Comparison of ENCODE assay signal across 1 cellular context in the genomic region with DNA sequence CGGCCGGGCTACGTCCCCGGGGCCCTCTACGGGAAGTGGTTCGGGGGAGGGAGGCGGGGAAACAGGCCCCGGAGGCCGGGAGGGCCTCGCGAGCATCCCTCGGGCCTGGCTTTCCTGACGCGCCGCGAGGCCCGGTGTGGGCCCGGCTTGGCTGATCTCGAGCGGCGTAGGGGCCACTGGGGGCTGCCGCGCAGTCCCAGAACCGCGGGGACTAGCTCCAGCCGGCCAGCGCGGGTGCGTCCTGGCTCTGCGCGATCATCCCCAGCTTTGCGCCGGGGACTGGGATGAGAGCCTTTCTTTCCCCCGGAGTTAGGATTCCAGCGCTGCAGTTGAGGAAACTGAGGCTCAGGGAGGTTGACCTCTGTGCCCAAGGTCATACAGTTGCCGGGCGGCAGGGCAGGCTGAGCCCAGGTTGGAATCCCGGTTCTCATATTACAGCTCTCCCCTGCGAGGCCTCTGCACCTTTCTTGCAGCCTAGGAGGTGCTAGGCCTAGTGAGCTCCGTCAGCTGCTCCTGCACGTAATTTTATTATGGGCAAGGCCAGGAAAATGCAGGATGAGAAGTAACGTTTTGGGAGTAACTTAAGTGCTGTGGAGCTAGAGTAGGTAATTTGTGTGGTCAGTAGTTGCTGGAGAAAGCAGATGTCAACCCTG.
A peak's percentile ranks its signal among the peaks of the same experiment; 100 is the strongest.
TF ChIP-seq lines count a peak whose summit lies in the region.

No MANE protein-coding gene starts in this region.

TF ChIP-seq in WTC11, 78 proteins besides CTCF, POLR2A, EP300 and RAD21 (continued from another document):
- TF ChIP-seq, protein P1, sequence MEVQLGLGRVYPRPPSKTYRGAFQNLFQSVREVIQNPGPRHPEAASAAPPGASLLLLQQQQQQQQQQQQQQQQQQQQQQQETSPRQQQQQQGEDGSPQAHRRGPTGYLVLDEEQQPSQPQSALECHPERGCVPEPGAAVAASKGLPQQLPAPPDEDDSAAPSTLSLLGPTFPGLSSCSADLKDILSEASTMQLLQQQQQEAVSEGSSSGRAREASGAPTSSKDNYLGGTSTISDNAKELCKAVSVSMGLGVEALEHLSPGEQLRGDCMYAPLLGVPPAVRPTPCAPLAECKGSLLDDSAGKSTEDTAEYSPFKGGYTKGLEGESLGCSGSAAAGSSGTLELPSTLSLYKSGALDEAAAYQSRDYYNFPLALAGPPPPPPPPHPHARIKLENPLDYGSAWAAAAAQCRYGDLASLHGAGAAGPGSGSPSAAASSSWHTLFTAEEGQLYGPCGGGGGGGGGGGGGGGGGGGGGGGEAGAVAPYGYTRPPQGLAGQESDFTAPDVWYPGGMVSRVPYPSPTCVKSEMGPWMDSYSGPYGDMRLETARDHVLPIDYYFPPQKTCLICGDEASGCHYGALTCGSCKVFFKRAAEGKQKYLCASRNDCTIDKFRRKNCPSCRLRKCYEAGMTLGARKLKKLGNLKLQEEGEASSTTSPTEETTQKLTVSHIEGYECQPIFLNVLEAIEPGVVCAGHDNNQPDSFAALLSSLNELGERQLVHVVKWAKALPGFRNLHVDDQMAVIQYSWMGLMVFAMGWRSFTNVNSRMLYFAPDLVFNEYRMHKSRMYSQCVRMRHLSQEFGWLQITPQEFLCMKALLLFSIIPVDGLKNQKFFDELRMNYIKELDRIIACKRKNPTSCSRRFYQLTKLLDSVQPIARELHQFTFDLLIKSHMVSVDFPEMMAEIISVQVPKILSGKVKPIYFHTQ (CRISPR knock-in tag; IDR thresholded peaks at IDR 0.05), result no peak
- TF ChIP-seq ZNF263 (CRISPR knock-in tag; IDR thresholded peaks at IDR 0.05; ENCODE audit: low read depth) (no peak), JAZF1 (CRISPR knock-in tag; IDR thresholded peaks at IDR 0.05) (no peak), CREM (CRISPR knock-in tag; IDR thresholded peaks at IDR 0.05) (no peak), ESRRA (CRISPR knock-in tag; IDR thresholded peaks at IDR 0.05; ENCODE audit: borderline replicate concordance) (peak; percentile 97)
